ENCODE assay signal across 8 cellular contexts in genomic region chr11:46889689-46890475, GRCh38. TPM values are rescaled to one million over a fixed set of nuclear protein-coding genes. Genes with fewer than 3 reads are reported as not detected.
DNase-seq lines count a peak whose midpoint lies in the region; ATAC-seq and TF ChIP-seq lines count a peak whose summit lies in the region.

No MANE protein-coding gene starts in this region.

- H3K27me3 ChIP-seq in lung (ENCODE audit: control insufficient read depth, insufficient read depth): no peaks in the 10 kb centered on the region

- no peaks in the 10 kb centered on the region for H3K4me1 ChIP-seq in lung (ENCODE audit: control insufficient read depth in 2 of 2, insufficient read depth in 2 of 2, low read length in 2 of 2)

- peaks cover 3% of the 10 kb centered on the region for H3K4me1 Mint-ChIP-seq in activated CD4-positive, alpha-beta T cell treated with anti-CD3 and anti-CD28 coated beads, Interleukin-2, amount 10 ng/mL, durations not matched to agents 24 days and 14 days

- intact Hi-C loops in activated CD4-positive, alpha-beta T cell treated with anti-CD3 and anti-CD28 coated beads, Interleukin-2, amount 10 ng/mL, durations not matched to agents 24 days and 14 days (cut with micrococcal nuclease): loop anchor here (1.0 kb wide), 2 partner anchors 263 to 271 kb away; no protein-coding TSS in a partner anchor

- no peak overlapping the region for H3K4me3 ChIP-seq in lung

- no peak overlapping the region for H3K27ac Mint-ChIP-seq in activated CD4-positive, alpha-beta T cell treated with anti-CD3 and anti-CD28 coated beads, Interleukin-2, amount 10 ng/mL, durations not matched to agents 24 days and 14 days

- H3K27me3 Mint-ChIP-seq in activated CD4-positive, alpha-beta T cell treated with anti-CD3 and anti-CD28 coated beads, Interleukin-2, amount 10 ng/mL, durations not matched to agents 24 days and 14 days: peaks cover 1% of the 10 kb centered on the region

- no peaks in the 10 kb centered on the region for H3K36me3 Mint-ChIP-seq in activated CD4-positive, alpha-beta T cell treated with anti-CD3 and anti-CD28 coated beads, Interleukin-2, amount 10 ng/mL, durations not matched to agents 24 days and 14 days (ENCODE audit: low read depth)

- H3K9me3 Mint-ChIP-seq in activated CD4-positive, alpha-beta T cell treated with anti-CD3 and anti-CD28 coated beads, Interleukin-2, amount 10 ng/mL, durations not matched to agents 24 days and 14 days: no peaks in the 10 kb centered on the region

- H3K27ac ChIP-seq in lung (ENCODE audit: low read depth in 1 of 2, low read length in 1 of 2): no peak overlapping the region

- peak; percentile 73 for TF ChIP-seq CTCF in lung (IDR thresholded peaks at IDR 0.05; ENCODE audit: control extremely low read depth, extremely low read depth)

- H3K4me3 Mint-ChIP-seq in activated CD4-positive, alpha-beta T cell treated with anti-CD3 and anti-CD28 coated beads, Interleukin-2, amount 10 ng/mL, durations not matched to agents 24 days and 14 days: no peak overlapping the region

- peaks cover 0 to 4% of the 10 kb centered on the region in 2 donors for H3K9me3 ChIP-seq in lung (ENCODE audit: control insufficient read depth in 2 of 2, insufficient read depth in 1 of 2, low read length in 1 of 2)

- peaks cover 2 to 4% of the 10 kb centered on the region in 2 donors for H3K36me3 ChIP-seq in lung (ENCODE audit: control insufficient read depth in 2 of 2, insufficient read depth in 2 of 2, low read length in 2 of 2)

- 63 to 70% methylated on average over 23 of the region's 23 CpGs for WGBS in lung, 2 donors

- peak; percentile 45 for DNase-seq in DMS153 (lab: John Stamatoyannopoulos, UW)
- DNase-seq in NCI-H526 (lab: John Stamatoyannopoulos, UW): peak; percentile 55 to 89
- peak; percentile 93 for DNase-seq in activated CD4-positive, alpha-beta T cell treated with anti-CD3 and anti-CD28 coated beads, Interleukin-2, amount 10 ng/mL, durations not matched to agents 24 days and 14 days
- DNase-seq in dermis blood vessel endothelial cell: peak; percentile 87
- peak; percentile 74 for DNase-seq in lung (ENCODE audit: low spot score)
- peak; percentile 28 for DNase-seq in stimulated activated CD8-positive, alpha-beta memory T cell treated with anti-CD3 and anti-CD28 coated beads, Interleukin-12 subunit alpha, Interleukin-12 subunit beta, amount 100 ng/mL, for 4 hours (ENCODE audit: low read depth)

- ATAC-seq in HG02852 (IDR thresholded peaks at IDR 0.05; ENCODE audit: unreplicated experiment) (peak; percentile 52), lung (ENCODE audit: insufficient read depth, low FRiP score) (peak; percentile 76), GM21367 (IDR thresholded peaks at IDR 0.05; ENCODE audit: unreplicated experiment) (no peak)

RNA-seq across cellular contexts. Expression of gene LRP4, which starts 28.5 kb away (rescaled TPM):
- 0.12 and 0.31 TPM in 2 replicates for total RNA-seq in activated CD4-positive, alpha-beta T cell treated with anti-CD3 and anti-CD28 coated beads, Interleukin-2, amount 10 ng/mL, durations not matched to agents 24 days and 14 days
- total RNA-seq in dermis blood vessel endothelial cell: 1.4 and 2.2 TPM in 2 replicates
- 10 to 100 TPM in 1 of 2 donors, 1 to 10 TPM in 1; 3.3 to 30.8 TPM for total RNA-seq in lung
- polyA plus RNA-seq in lung: 1 to 10 TPM; 1.0 to 2.5 TPM

RNA-seq across cellular contexts. Expression of gene CKAP5, which starts 43.8 kb away (rescaled TPM):
- 124 and 133 TPM in 2 replicates for total RNA-seq in activated CD4-positive, alpha-beta T cell treated with anti-CD3 and anti-CD28 coated beads, Interleukin-2, amount 10 ng/mL, durations not matched to agents 24 days and 14 days
- total RNA-seq in dermis blood vessel endothelial cell: 58.0 and 115 TPM in 2 replicates
- 10 to 100 TPM; 50.0 to 76.7 TPM for total RNA-seq in lung
- polyA plus RNA-seq in lung: 10 to 100 TPM in 1 of 2 donors, 1 to 10 TPM in 1; 5.7 to 14.4 TPM

RNA-seq across cellular contexts. Expression of gene CSTPP1, which starts 46.7 kb away (rescaled TPM):
- 16.9 and 18.0 TPM in 2 replicates for total RNA-seq in activated CD4-positive, alpha-beta T cell treated with anti-CD3 and anti-CD28 coated beads, Interleukin-2, amount 10 ng/mL, durations not matched to agents 24 days and 14 days
- total RNA-seq in dermis blood vessel endothelial cell (8.5 and 11.7 TPM in 2 replicates), lung (10 to 100 TPM; 41.3 to 45.8 TPM)
- polyA plus RNA-seq in lung: 10 to 100 TPM; 26.0 to 27.5 TPM

Comparison
In these comparisons a context has a peak if more than half of its experiments do, and no peak if none do; other contexts are left out.
1. DNase-seq: peak in every context shown above with its lines; median percentile 93 in activated CD4-positive, alpha-beta T cell treated with anti-CD3 and anti-CD28 coated beads, Interleukin-2, amount 10 ng/mL, durations not matched to agents 24 days and 14 days; 87 in dermis blood vessel endothelial cell; 74 in lung; 72 in NCI-H526; 45 in DMS153; 28 in stimulated activated CD8-positive, alpha-beta memory T cell treated with anti-CD3 and anti-CD28 coated beads, Interleukin-12 subunit alpha, Interleukin-12 subunit beta, amount 100 ng/mL, for 4 hours.